ENCODE assay signal across 8 cellular contexts in the genomic region with DNA sequence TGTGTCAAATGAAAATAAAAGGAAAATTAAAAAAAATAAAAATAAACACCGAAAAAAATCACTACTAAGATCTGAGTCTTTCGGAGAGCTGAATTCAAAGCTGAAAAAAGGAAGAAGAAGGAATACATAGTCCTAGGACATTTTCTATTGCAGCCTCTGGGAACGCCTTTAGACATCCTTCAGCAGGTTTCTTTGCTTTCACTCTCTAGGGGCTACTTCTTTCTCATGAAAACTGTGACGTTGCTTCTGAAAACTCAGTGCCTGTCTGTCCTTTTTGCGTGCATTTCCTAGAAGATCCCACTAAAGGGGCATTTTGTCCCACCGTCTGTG. TPM values are rescaled to one million over a fixed set of nuclear protein-coding genes. Genes with fewer than 3 reads are reported as not detected.
A peak's percentile ranks its signal among the peaks of the same experiment; 100 is the strongest.
DNase-seq lines count a peak whose midpoint lies in the region; ATAC-seq, FAIRE-seq and TF ChIP-seq lines count a peak whose summit lies in the region.

No MANE protein-coding gene starts in this region.

- H3K27me3 ChIP-seq in GM12878 (replicated peaks in 1 of 2; ENCODE audit: control insufficient read depth in 2 of 2, insufficient read depth in 2 of 2, low read length in 1 of 2) = peaks cover 0 to 3% of the 10 kb centered on the region in 2 experiments; a peak in 1 of 4 replicates
- peaks cover 2% of the 10 kb centered on the region for H3K27me3 ChIP-seq in mesendoderm (ENCODE audit: insufficient read depth, low read length, poor library complexity)

- H3K79me1 ChIP-seq in mesendoderm (ENCODE audit: low read length) = no peaks in the 10 kb centered on the region

- CTCF ChIA-PET in GM12878 (lab: Yijun Ruan, JAX) = interaction anchor here (0.6 to 18.5 kb wide), 4 partner anchors 12 to 99 kb away, joined by 4 to 659 read pairs (median 4); no protein-coding TSS in a partner anchor

- no peak for TF ChIP-seq RAD21 in GM12878 (IDR thresholded peaks at IDR 0.05; ENCODE audit: insufficient read depth, low read depth, low read length)

- H3K4me1 Mint-ChIP-seq in stimulated activated naive CD8-positive, alpha-beta T cell treated with anti-CD3 and anti-CD28 coated beads, Interleukin-15, Interleukin-2, amounts not matched to agents 100 ng/mL and 50 ng/mL, for 24 hours (ENCODE audit: low read depth) = peaks cover 74% of the 10 kb centered on the region

- DNase-seq in stimulated activated naive CD8-positive, alpha-beta T cell treated with anti-CD3 and anti-CD28 coated beads, Interleukin-15, Interleukin-2, amounts not matched to agents 100 U/mL and 50 U/mL, for 24 hours = no peak
- no peak for DNase-seq in GM12878 (ENCODE audit: low read depth, low spot score)
- DNase-seq in mesendoderm = no peak
- DNase-seq in KBM-7 = no peak
- DNase-seq in H54 (ENCODE audit: insufficient read length, low spot score) = no peak
- DNase-seq in RCC 7860 (ENCODE audit: low spot score) = no peak

- no peak overlapping the region for H2BK120ac ChIP-seq in mesendoderm (ENCODE audit: low read depth, low read length)

- no peak overlapping the region for H4K8ac ChIP-seq in mesendoderm (ENCODE audit: low read depth, low read length)

- no peak overlapping the region for H3K18ac ChIP-seq in mesendoderm (ENCODE audit: low read length)

- FAIRE-seq in GM12878 (lab: Jason Lieb, UNC) = no peak
- no peak for FAIRE-seq in H54 (lab: Jason Lieb, UNC)
- no peak for FAIRE-seq in RCC 7860 (lab: Jason Lieb, UNC)

- H3K9ac ChIP-seq in GM12878 (ENCODE audit: control insufficient read depth, insufficient read depth, low read length) = peak overlapping the region; percentile 54
- H3K9ac ChIP-seq in mesendoderm (ENCODE audit: low read length) = peak overlapping the region; percentile 4

- 11% methylated on average over 6 of the region's 6 CpGs for whole genome bisulfite sequencing in GM12878 (ENCODE audit: insufficient coverage, insufficient replicate concordance, low lambda C conversion rate, missing lambda C conversion rate)
- no CpG with 5 or more reads among the region's 6 CpGs for WGBS in mesendoderm (ENCODE audit: extremely low coverage, insufficient coverage, low lambda C conversion rate)

- in situ Hi-C loops in GM12878 (cut with MboI) = loop anchor here (5.0 kb wide), 1 partner anchor 98 kb away; no protein-coding TSS in a partner anchor
- in situ Hi-C loops in KBM-7 (cut with MboI; ENCODE audit: low pct_unique_long_range_greater_than_20kb, low sequenced_read_pairs) = loop anchor here (10.0 kb wide), 1 partner anchor 95 kb away; no protein-coding TSS in a partner anchor

- H3K36me3 Mint-ChIP-seq in stimulated activated naive CD8-positive, alpha-beta T cell treated with anti-CD3 and anti-CD28 coated beads, Interleukin-15, Interleukin-2, amounts not matched to agents 100 ng/mL and 50 ng/mL, for 24 hours (ENCODE audit: low read depth) = peaks cover 32% of the 10 kb centered on the region

- H4K5ac ChIP-seq in mesendoderm (ENCODE audit: low read length) = no peak overlapping the region

- H3K4me3 ChIP-seq in GM12878 = peak overlapping the region; percentile 78
- no peak overlapping the region for H3K4me3 ChIP-seq in mesendoderm (ENCODE audit: low read length)

- no peaks in the 10 kb centered on the region for H3K9me3 Mint-ChIP-seq in stimulated activated naive CD8-positive, alpha-beta T cell treated with anti-CD3 and anti-CD28 coated beads, Interleukin-15, Interleukin-2, amounts not matched to agents 100 ng/mL and 50 ng/mL, for 24 hours

- peak overlapping the region; percentile 84 for H3K27ac Mint-ChIP-seq in stimulated activated naive CD8-positive, alpha-beta T cell treated with anti-CD3 and anti-CD28 coated beads, Interleukin-15, Interleukin-2, amounts not matched to agents 100 ng/mL and 50 ng/mL, for 24 hours

- H3K27me3 Mint-ChIP-seq in stimulated activated naive CD8-positive, alpha-beta T cell treated with anti-CD3 and anti-CD28 coated beads, Interleukin-15, Interleukin-2, amounts not matched to agents 100 ng/mL and 50 ng/mL, for 24 hours = no peaks in the 10 kb centered on the region

- H2AFZ ChIP-seq in GM12878 (ENCODE audit: control insufficient read depth, low read depth, low read length) = peak overlapping the region; percentile 46

- peak overlapping the region; percentile 57 for H3K56ac ChIP-seq in mesendoderm (ENCODE audit: low read length)

- SMC1A ChIA-PET in GM12878 (lab: Charles Lee; ENCODE audit: uncharacterized antibody, unreplicated experiment) = interaction anchor here (0.7 to 9.2 kb wide), 7 partner anchors 21 to 104 kb away, joined by 3 to 393 read pairs (median 4); no protein-coding TSS in a partner anchor

- POLR2A ChIA-PET in GM12878 (lab: Charles Lee) = interaction anchor here (0.7 to 1.1 kb wide), 3 partner anchors 34 to 130 kb away, joined by 3 read pairs; no protein-coding TSS in a partner anchor

- H3K36me3 ChIP-seq in GM12878 (ENCODE audit: control insufficient read depth in 2 of 2, insufficient read depth in 2 of 2, low read length in 1 of 2) (no peaks in the 10 kb centered on the region), mesendoderm (ENCODE audit: control insufficient read depth, insufficient read depth, low read length) (no peaks in the 10 kb centered on the region)

- no peak for TF ChIP-seq CTCF in GM12878 (IDR thresholded peaks at IDR 0.05 in 2 of 3, conservative IDR thresholded peaks at IDR 0.05 in 1 of 3; ENCODE audit: control insufficient read depth in 2 of 3, extremely low read depth in 1 of 3, insufficient read depth in 1 of 3, low read depth in 3 of 3, low read length in 3 of 3)

- H2BK5ac ChIP-seq in mesendoderm (ENCODE audit: low read length) = no peak overlapping the region

- H3K4me3 Mint-ChIP-seq in stimulated activated naive CD8-positive, alpha-beta T cell treated with anti-CD3 and anti-CD28 coated beads, Interleukin-15, Interleukin-2, amounts not matched to agents 100 ng/mL and 50 ng/mL, for 24 hours = peak overlapping the region; percentile 96

- H3K4ac ChIP-seq in mesendoderm (ENCODE audit: low read depth, low read length) = no peak overlapping the region

- H2BK15ac ChIP-seq in mesendoderm (replicated peaks; ENCODE audit: low read depth) = no peak overlapping the region

- H3K4me1 ChIP-seq in GM12878 (ENCODE audit: control insufficient read depth, insufficient read depth, low read length) = peaks cover 7% of the 10 kb centered on the region
- peaks cover 2% of the 10 kb centered on the region for H3K4me1 ChIP-seq in mesendoderm (ENCODE audit: control insufficient read depth, low read depth, low read length)

- TF ChIP-seq POLR2A in GM12878 (IDR thresholded peaks at IDR 0.05; ENCODE audit: low read depth, low read length) (no peak), H54 (IDR thresholded peaks at IDR 0.05; ENCODE audit: low read depth, low read length) (no peak)

- H3K23ac ChIP-seq in mesendoderm (ENCODE audit: low read length) = no peak overlapping the region

- RAD21 ChIA-PET in GM12878 (lab: Charles Lee; ENCODE audit: unreplicated experiment) = interaction anchor here (0.9 to 12.1 kb wide), 6 partner anchors 25 to 135 kb away, joined by 3 to 324 read pairs (median 4); no protein-coding TSS in a partner anchor

- BruUV-seq in GM12878 (replicated peaks; lab: Mats Ljungman, UMichigan) = no TSS peak

- no peak for TF ChIP-seq EP300 in GM12878 (IDR thresholded peaks at IDR 0.05; ENCODE audit: borderline replicate concordance in 1 of 2, control insufficient read depth in 1 of 2, low read depth in 2 of 2, low read length in 2 of 2)

- H4K20me1 ChIP-seq in GM12878 (ENCODE audit: control insufficient read depth, insufficient read depth) = no peaks in the 10 kb centered on the region

- intact Hi-C loops in GM12878 (cut with micrococcal nuclease; ENCODE audit: unreplicated experiment) = loop anchor here (2.0 kb wide), 2 partner anchors 23 to 35 kb away; no protein-coding TSS in a partner anchor

- ATAC-seq in stimulated activated naive CD8-positive, alpha-beta T cell treated with anti-CD3 and anti-CD28 coated beads, Interleukin-15, Interleukin-2, amounts not matched to agents 100 U/mL and 50 U/mL, for 24 hours = no peak
- ATAC-seq in HG03280 (IDR thresholded peaks at IDR 0.05; ENCODE audit: unreplicated experiment) (peak; percentile 21), GM12878 (peak; percentile 47)

- no peak overlapping the region for H2AK5ac ChIP-seq in mesendoderm (ENCODE audit: low read length)

- no peak overlapping the region for H3K27ac ChIP-seq in GM12878 (ENCODE audit: control insufficient read depth, insufficient read depth)
- no peak overlapping the region for H3K27ac ChIP-seq in mesendoderm (ENCODE audit: low read depth, low read length)

- H3K79me2 ChIP-seq in GM12878 (ENCODE audit: control insufficient read depth, insufficient read depth, low read length) = no peaks in the 10 kb centered on the region
- no peaks in the 10 kb centered on the region for H3K79me2 ChIP-seq in mesendoderm (ENCODE audit: control insufficient read depth, insufficient read depth, low read length)

- H3K4me2 ChIP-seq in GM12878 (ENCODE audit: control insufficient read depth, insufficient read depth) (peak overlapping the region; percentile 69), mesendoderm (ENCODE audit: low read length) (peak overlapping the region; percentile 62)

- H3K9me3 ChIP-seq in GM12878 (replicated peaks; ENCODE audit: control insufficient read depth, insufficient read depth, low read length) = no peaks in the 10 kb centered on the region

TF ChIP-seq in GM12878, 131 proteins besides CTCF, POLR2A, EP300 and RAD21:
- no peak for TF ChIP-seq ESRRA (IDR thresholded peaks at IDR 0.05; ENCODE audit: low read length)
- peak; percentile 47 for TF ChIP-seq MEF2B (IDR thresholded peaks at IDR 0.05; ENCODE audit: partially characterized antibody, poor library complexity, severe bottlenecking)

RNA-seq across cellular contexts. Expression of a gene that starts 0.7 kb away (rescaled TPM):
- total RNA-seq in GM12878 (2013; cell fraction: nucleolus; rRNA removed) = 144 and 145 TPM in 2 replicates
- 6.7 and 8.3 TPM in 2 replicates for total RNA-seq in GM12878 (2014; rRNA removed)
- total RNA-seq in GM12878 (2014; rRNA removed; fragmentation: Illumina TruSeq; extraction: Trizol) = 9.3 and 11.2 TPM in 2 replicates
- 5.7 and 6.9 TPM in 2 replicates for total RNA-seq in GM12878 (2021)
- polyA plus RNA-seq in GM12878 (2011; ENCODE audit: low read depth) = 1.1 TPM
- polyA plus RNA-seq in GM12878 (2011; rRNA removed) = 4.9 and 6.0 TPM in 2 replicates
- 1.7 and 1.9 TPM in 2 replicates for polyA plus RNA-seq in GM12878 (2011; cell fraction: cytosol; rRNA removed)
- polyA plus RNA-seq in GM12878 (2011; cell fraction: nucleus; rRNA removed) = 4.0 and 5.4 TPM in 2 replicates
- 1.8 and 1.9 TPM in 2 replicates for polyA plus RNA-seq in GM12878 (2012)
- 9.3 TPM in 2 replicates for polyA plus RNA-seq in GM12878 (2014; fragmentation: Illumina TruSeq; extraction: Trizol)
- polyA plus RNA-seq in GM12878 (2014; fragmentation: Nextera tagmentation; extraction: Ambion mirVana) = 1 to 10 TPM; 3.1 to 4.4 TPM
- polyA plus RNA-seq in GM12878 (2014; rRNA removed) = 5.7 and 7.5 TPM in 2 replicates
- 1 to 10 TPM; 7.3 to 7.9 TPM for polyA plus RNA-seq in GM12878 (2016; fragmentation: Nextera tagmentation; extraction: Ambion mirVana)
- polyA minus RNA-seq in GM12878 (2011; rRNA and poly(A)+ RNA removed) = 3.2 and 6.2 TPM in 2 replicates
- polyA minus RNA-seq in GM12878 (2011; cell fraction: cytosol; rRNA and poly(A)+ RNA removed) = 3.3 and 3.6 TPM in 2 replicates
- polyA minus RNA-seq in GM12878 (2011; cell fraction: nucleus; rRNA and poly(A)+ RNA removed) = 6.3 and 6.6 TPM in 2 replicates
- polyA plus RNA-seq in mesendoderm (2013, experiment 1 of 2) = 0.14 TPM
- polyA plus RNA-seq in mesendoderm (2013, experiment 2 of 2) = 0.32 TPM
